In genomic region chr1:37475380-37476086, GRCh38 we compare ENCODE assay signal across 8 cellular contexts.
DNase-seq lines count a peak whose midpoint lies in the region; ATAC-seq, FAIRE-seq and TF ChIP-seq lines count a peak whose summit lies in the region.

No MANE protein-coding gene starts in this region.

- no peak for TF ChIP-seq CTCF in DND-41 (IDR thresholded peaks at IDR 0.05; ENCODE audit: borderline replicate concordance, extremely low read depth, low read length, poor library complexity, severe bottlenecking)

- H3K27me3 ChIP-seq in DND-41 (ENCODE audit: insufficient read depth, low read length, poor library complexity): no peaks in the 10 kb centered on the region
- H3K27me3 ChIP-seq in endocrine pancreas (ENCODE audit: control insufficient read depth, insufficient read depth, low read length): no peaks in the 10 kb centered on the region
- peaks cover 25% of the 10 kb centered on the region for H3K27me3 ChIP-seq in neuron (ENCODE audit: insufficient read depth, low read length)

- H2AFZ ChIP-seq in DND-41 (ENCODE audit: low read depth, low read length) (peak overlapping the region; percentile 70), neuron (ENCODE audit: low read depth, low read length) (no peak overlapping the region)

- no peak for ATAC-seq in DND-41 (ENCODE audit: insufficient read depth, low read depth)

- H3K9ac ChIP-seq in DND-41 (ENCODE audit: low read depth, low read length) (peak overlapping the region; percentile 71), endocrine pancreas (ENCODE audit: control insufficient read depth, insufficient read depth, low read length) (peak overlapping the region; percentile 80)

- H3K79me2 ChIP-seq in DND-41 (ENCODE audit: insufficient read depth, low read length): peaks cover 39% of the 10 kb centered on the region

- H3K36me3 ChIP-seq in DND-41 (ENCODE audit: insufficient read depth, low read length) (peaks cover 52% of the 10 kb centered on the region), endocrine pancreas (ENCODE audit: control insufficient read depth, insufficient read depth, low read length) (no peaks in the 10 kb centered on the region), neuron (ENCODE audit: insufficient read depth, low read length) (peaks cover 4% of the 10 kb centered on the region)

- H4K20me1 ChIP-seq in DND-41 (ENCODE audit: insufficient read depth, low read length): peaks cover 39% of the 10 kb centered on the region

- peak overlapping the region; percentile 96 for H3K4me2 ChIP-seq in DND-41 (ENCODE audit: insufficient read depth, low read length)

- no peak for FAIRE-seq in RCC 7860 (lab: Jason Lieb, UNC)

- peaks cover 65% of the 10 kb centered on the region for H3K4me1 ChIP-seq in DND-41 (ENCODE audit: insufficient read depth, low read length)
- H3K4me1 ChIP-seq in endocrine pancreas (ENCODE audit: control insufficient read depth, insufficient read depth, low read length): no peaks in the 10 kb centered on the region
- H3K4me1 ChIP-seq in neuron (ENCODE audit: insufficient read depth, low read length): peaks cover 53% of the 10 kb centered on the region

- DNase-seq in DND-41 (no peak), RCC 7860 (ENCODE audit: low spot score) (peak; percentile 12), inferior parietal cortex (ENCODE audit: extremely low spot score) (no peak), GM03348 (ENCODE audit: low spot score) (no peak), NCI-H2227 (lab: John Stamatoyannopoulos, UW; ENCODE audit: unreplicated experiment) (no peak), DMS 273 (lab: John Stamatoyannopoulos, UW; ENCODE audit: unreplicated experiment) (no peak)

- H3K9me3 ChIP-seq in DND-41 (ENCODE audit: insufficient read depth, low read length, severe bottlenecking): no peaks in the 10 kb centered on the region
- no peaks in the 10 kb centered on the region for H3K9me3 ChIP-seq in endocrine pancreas (ENCODE audit: control insufficient read depth, low read length)
- H3K9me3 ChIP-seq in neuron (ENCODE audit: low read length): no peaks in the 10 kb centered on the region

- H3K27ac ChIP-seq in DND-41 (ENCODE audit: low read length): peak overlapping the region; percentile 65; the same call in 1 of the 2 replicates

- H3K4me3 ChIP-seq in DND-41 (ENCODE audit: low read depth in 1 of 2, low read length in 2 of 2) (peak overlapping the region; percentile 42 to 78; a peak in 3 of 4 replicates), endocrine pancreas (ENCODE audit: control insufficient read depth, insufficient read depth, low read length) (peak overlapping the region; percentile 19), neuron (ENCODE audit: low read length) (peak overlapping the region; percentile 65)
